Comparison of ENCODE assay signal across 3 cellular contexts in the genomic region with DNA sequence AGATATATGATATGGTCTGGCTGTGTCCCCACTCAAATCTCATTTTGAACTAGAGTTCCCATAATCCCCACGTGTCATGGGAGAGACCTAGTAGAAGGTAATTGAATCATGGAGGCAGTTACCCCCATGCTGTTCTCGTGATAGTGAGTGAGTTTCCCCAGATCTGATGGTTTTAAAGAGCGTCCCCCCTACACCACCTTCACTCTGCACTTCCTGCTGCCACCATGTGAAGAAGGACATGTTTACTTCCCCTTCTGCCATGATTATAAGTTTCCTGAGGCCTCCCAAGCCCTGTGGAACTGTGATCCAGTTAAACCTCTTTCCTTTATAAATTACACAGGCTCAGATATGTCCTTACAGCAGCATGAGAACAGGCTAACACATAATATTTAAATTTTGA.
TF ChIP-seq lines count a peak whose summit lies in the region.

No MANE protein-coding gene starts in this region.

TF ChIP-seq in IMR-90, 13 proteins besides CTCF, POLR2A, EP300 and RAD21:
- no peak for TF ChIP-seq SMC3 (IDR thresholded peaks at IDR 0.05; ENCODE audit: low read depth, low read length)
- no peak for TF ChIP-seq CEBPB (IDR thresholded peaks at IDR 0.05; ENCODE audit: low read depth, low read length)
- TF ChIP-seq CHD1 (IDR thresholded peaks at IDR 0.05; ENCODE audit: low read depth, low read length): no peak
- no peak for TF ChIP-seq RCOR1 (IDR thresholded peaks at IDR 0.05; ENCODE audit: insufficient replicate concordance, low read length)
- TF ChIP-seq, protein P1, sequence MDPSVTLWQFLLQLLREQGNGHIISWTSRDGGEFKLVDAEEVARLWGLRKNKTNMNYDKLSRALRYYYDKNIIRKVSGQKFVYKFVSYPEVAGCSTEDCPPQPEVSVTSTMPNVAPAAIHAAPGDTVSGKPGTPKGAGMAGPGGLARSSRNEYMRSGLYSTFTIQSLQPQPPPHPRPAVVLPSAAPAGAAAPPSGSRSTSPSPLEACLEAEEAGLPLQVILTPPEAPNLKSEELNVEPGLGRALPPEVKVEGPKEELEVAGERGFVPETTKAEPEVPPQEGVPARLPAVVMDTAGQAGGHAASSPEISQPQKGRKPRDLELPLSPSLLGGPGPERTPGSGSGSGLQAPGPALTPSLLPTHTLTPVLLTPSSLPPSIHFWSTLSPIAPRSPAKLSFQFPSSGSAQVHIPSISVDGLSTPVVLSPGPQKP (IDR thresholded peaks at IDR 0.05; ENCODE audit: borderline replicate concordance, low read depth, low read length): no peak
- TF ChIP-seq MAZ (IDR thresholded peaks at IDR 0.05; ENCODE audit: borderline replicate concordance, low read depth, low read length): no peak
- no peak for TF ChIP-seq FOS (IDR thresholded peaks at IDR 0.05; ENCODE audit: low read depth, low read length)
- no peak for TF ChIP-seq RFX5 (IDR thresholded peaks at IDR 0.05; ENCODE audit: low read depth, low read length)
- no peak for TF ChIP-seq MAFK (IDR thresholded peaks at IDR 0.05; ENCODE audit: low read depth, low read length)
- TF ChIP-seq NFE2L2 (IDR thresholded peaks at IDR 0.05; ENCODE audit: low read depth, low read length): no peak
- TF ChIP-seq, protein P2, sequence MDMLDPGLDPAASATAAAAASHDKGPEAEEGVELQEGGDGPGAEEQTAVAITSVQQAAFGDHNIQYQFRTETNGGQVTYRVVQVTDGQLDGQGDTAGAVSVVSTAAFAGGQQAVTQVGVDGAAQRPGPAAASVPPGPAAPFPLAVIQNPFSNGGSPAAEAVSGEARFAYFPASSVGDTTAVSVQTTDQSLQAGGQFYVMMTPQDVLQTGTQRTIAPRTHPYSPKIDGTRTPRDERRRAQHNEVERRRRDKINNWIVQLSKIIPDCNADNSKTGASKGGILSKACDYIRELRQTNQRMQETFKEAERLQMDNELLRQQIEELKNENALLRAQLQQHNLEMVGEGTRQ (IDR thresholded peaks at IDR 0.05; ENCODE audit: low read depth, low read length): no peak
- no peak for TF ChIP-seq MXI1 (IDR thresholded peaks at IDR 0.05; ENCODE audit: borderline replicate concordance, low read depth, low read length)
TF ChIP-seq in IMR-90: peak in this region for 0.

TF ChIP-seq in K562, 482 proteins besides CTCF, POLR2A, EP300 and RAD21 (continues in another document):
- no peak for TF ChIP-seq FOXJ3 (CRISPR knock-in tag; IDR thresholded peaks at IDR 0.05)
- no peak for TF ChIP-seq ZNF12 (CRISPR knock-in tag; IDR thresholded peaks at IDR 0.05)
- TF ChIP-seq, protein P3, sequence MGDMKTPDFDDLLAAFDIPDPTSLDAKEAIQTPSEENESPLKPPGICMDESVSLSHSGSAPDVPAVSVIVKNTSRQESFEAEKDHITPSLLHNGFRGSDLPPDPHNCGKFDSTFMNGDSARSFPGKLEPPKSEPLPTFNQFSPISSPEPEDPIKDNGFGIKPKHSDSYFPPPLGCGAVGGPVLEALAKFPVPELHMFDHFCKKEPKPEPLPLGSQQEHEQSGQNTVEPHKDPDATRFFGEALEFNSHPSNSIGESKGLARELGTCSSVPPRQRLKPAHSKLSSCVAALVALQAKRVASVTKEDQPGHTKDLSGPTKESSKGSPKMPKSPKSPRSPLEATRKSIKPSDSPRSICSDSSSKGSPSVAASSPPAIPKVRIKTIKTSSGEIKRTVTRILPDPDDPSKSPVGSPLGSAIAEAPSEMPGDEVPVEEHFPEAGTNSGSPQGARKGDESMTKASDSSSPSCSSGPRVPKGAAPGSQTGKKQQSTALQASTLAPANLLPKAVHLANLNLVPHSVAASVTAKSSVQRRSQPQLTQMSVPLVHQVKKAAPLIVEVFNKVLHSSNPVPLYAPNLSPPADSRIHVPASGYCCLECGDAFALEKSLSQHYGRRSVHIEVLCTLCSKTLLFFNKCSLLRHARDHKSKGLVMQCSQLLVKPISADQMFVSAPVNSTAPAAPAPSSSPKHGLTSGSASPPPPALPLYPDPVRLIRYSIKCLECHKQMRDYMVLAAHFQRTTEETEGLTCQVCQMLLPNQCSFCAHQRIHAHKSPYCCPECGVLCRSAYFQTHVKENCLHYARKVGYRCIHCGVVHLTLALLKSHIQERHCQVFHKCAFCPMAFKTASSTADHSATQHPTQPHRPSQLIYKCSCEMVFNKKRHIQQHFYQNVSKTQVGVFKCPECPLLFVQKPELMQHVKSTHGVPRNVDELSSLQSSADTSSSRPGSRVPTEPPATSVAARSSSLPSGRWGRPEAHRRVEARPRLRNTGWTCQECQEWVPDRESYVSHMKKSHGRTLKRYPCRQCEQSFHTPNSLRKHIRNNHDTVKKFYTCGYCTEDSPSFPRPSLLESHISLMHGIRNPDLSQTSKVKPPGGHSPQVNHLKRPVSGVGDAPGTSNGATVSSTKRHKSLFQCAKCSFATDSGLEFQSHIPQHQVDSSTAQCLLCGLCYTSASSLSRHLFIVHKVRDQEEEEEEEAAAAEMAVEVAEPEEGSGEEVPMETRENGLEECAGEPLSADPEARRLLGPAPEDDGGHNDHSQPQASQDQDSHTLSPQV (IDR thresholded peaks at IDR 0.05): peak; percentile 74
- TF ChIP-seq TEAD2 (tag; IDR thresholded peaks at IDR 0.05): no peak
- TF ChIP-seq PTTG1 (tag; IDR thresholded peaks at IDR 0.05; ENCODE audit: low read depth): peak; percentile 53; the same call in 1 of the 2 replicates
- TF ChIP-seq ZKSCAN8 (CRISPR knock-in tag; IDR thresholded peaks at IDR 0.05): no peak
- TF ChIP-seq CC2D1A (IDR thresholded peaks at IDR 0.05): peak; percentile 43
- TF ChIP-seq ATF7 (IDR thresholded peaks at IDR 0.05): no peak
- TF ChIP-seq FOXM1 (IDR thresholded peaks at IDR 0.05; ENCODE audit: low read depth): 0 out of 2 replicates have a peak, but pooled peaks have one; percentile 11
- no peak for TF ChIP-seq FOXM1 (CRISPR knock-in tag; IDR thresholded peaks at IDR 0.05; ENCODE audit: low read depth)
- TF ChIP-seq LCOR (CRISPR knock-in tag; IDR thresholded peaks at IDR 0.05): no peak
- no peak for TF ChIP-seq ETV5 (CRISPR knock-in tag; IDR thresholded peaks at IDR 0.05; ENCODE audit: low read depth)
- TF ChIP-seq BDP1 (IDR thresholded peaks at IDR 0.05; ENCODE audit: insufficient read depth, insufficient read length): no peak
- no peak for TF ChIP-seq SP2 (IDR thresholded peaks at IDR 0.05; ENCODE audit: extremely low read depth, low read depth, low read length, poor library complexity, severe bottlenecking)
- TF ChIP-seq GTF2E2 (tag; IDR thresholded peaks at IDR 0.05): no peak
- TF ChIP-seq, protein P4, sequence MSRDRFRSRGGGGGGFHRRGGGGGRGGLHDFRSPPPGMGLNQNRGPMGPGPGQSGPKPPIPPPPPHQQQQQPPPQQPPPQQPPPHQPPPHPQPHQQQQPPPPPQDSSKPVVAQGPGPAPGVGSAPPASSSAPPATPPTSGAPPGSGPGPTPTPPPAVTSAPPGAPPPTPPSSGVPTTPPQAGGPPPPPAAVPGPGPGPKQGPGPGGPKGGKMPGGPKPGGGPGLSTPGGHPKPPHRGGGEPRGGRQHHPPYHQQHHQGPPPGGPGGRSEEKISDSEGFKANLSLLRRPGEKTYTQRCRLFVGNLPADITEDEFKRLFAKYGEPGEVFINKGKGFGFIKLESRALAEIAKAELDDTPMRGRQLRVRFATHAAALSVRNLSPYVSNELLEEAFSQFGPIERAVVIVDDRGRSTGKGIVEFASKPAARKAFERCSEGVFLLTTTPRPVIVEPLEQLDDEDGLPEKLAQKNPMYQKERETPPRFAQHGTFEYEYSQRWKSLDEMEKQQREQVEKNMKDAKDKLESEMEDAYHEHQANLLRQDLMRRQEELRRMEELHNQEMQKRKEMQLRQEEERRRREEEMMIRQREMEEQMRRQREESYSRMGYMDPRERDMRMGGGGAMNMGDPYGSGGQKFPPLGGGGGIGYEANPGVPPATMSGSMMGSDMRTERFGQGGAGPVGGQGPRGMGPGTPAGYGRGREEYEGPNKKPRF (IDR thresholded peaks at IDR 0.05; ENCODE audit: low read depth, low read length): no peak
- TF ChIP-seq HSF4 (CRISPR knock-in tag; IDR thresholded peaks at IDR 0.05; ENCODE audit: borderline replicate concordance): 0 out of 2 replicates have a peak, but pooled peaks have one; percentile 53
- no peak for TF ChIP-seq PHB2 (IDR thresholded peaks at IDR 0.05; ENCODE audit: low read depth)
- TF ChIP-seq, protein P5, sequence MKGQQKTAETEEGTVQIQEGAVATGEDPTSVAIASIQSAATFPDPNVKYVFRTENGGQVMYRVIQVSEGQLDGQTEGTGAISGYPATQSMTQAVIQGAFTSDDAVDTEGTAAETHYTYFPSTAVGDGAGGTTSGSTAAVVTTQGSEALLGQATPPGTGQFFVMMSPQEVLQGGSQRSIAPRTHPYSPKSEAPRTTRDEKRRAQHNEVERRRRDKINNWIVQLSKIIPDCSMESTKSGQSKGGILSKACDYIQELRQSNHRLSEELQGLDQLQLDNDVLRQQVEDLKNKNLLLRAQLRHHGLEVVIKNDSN (CRISPR knock-in tag; IDR thresholded peaks at IDR 0.05): no peak
- peak in 1 of 3 experiments; percentile 54 for TF ChIP-seq YY1 (IDR thresholded peaks at IDR 0.05; ENCODE audit: borderline replicate concordance in 1 of 3, control insufficient read depth in 1 of 3, extremely low read depth in 1 of 3, insufficient read depth in 3 of 3, insufficient read length in 1 of 3, insufficient replicate concordance in 2 of 3, low read depth in 1 of 3, low read length in 2 of 3)
- 0 out of 2 replicates have a peak, but pooled peaks have one; percentile 16 for TF ChIP-seq TRIM28 (IDR thresholded peaks at IDR 0.05)

TF ChIP-seq in HEK293T, 16 proteins besides CTCF, POLR2A, EP300 and RAD21:
- TF ChIP-seq BHLHE40 (IDR thresholded peaks at IDR 0.05; ENCODE audit: borderline replicate concordance) (no peak), ARNT (IDR thresholded peaks at IDR 0.05) (no peak), HDGF (IDR thresholded peaks at IDR 0.05; ENCODE audit: borderline replicate concordance) (no peak), FOXK2 (IDR thresholded peaks at IDR 0.05) (no peak), ELF4 (IDR thresholded peaks at IDR 0.05) (no peak), SP1 (IDR thresholded peaks at IDR 0.05) (no peak), SUZ12 (IDR thresholded peaks at IDR 0.05) (no peak), FOXM1 (IDR thresholded peaks at IDR 0.05; ENCODE audit: borderline replicate concordance) (no peak)
- TF ChIP-seq, protein P6, sequence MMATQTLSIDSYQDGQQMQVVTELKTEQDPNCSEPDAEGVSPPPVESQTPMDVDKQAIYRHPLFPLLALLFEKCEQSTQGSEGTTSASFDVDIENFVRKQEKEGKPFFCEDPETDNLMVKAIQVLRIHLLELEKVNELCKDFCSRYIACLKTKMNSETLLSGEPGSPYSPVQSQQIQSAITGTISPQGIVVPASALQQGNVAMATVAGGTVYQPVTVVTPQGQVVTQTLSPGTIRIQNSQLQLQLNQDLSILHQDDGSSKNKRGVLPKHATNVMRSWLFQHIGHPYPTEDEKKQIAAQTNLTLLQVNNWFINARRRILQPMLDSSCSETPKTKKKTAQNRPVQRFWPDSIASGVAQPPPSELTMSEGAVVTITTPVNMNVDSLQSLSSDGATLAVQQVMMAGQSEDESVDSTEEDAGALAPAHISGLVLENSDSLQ (IDR thresholded peaks at IDR 0.05): no peak
